8 cellular contexts compared by ENCODE assay signal in genomic region chr3:157174265-157174615, GRCh38. TPM values are rescaled to one million over a fixed set of nuclear protein-coding genes. Genes with fewer than 3 reads are reported as not detected.
DNase-seq lines count a peak whose midpoint lies in the region; ATAC-seq and TF ChIP-seq lines count a peak whose summit lies in the region.

No MANE protein-coding gene starts in this region.

- no peak overlapping the region for H2AFZ ChIP-seq in HCT116 (ENCODE audit: low read depth, low read length, poor library complexity, severe bottlenecking)

- peaks cover 25% of the 10 kb centered on the region for H3K79me2 ChIP-seq in HCT116 (ENCODE audit: insufficient read depth, low read length)

- H3K4me3 ChIP-seq in HCT116 (replicated peaks in 1 of 2; ENCODE audit: low read depth in 1 of 2, low read length in 2 of 2) (peak overlapping the region; percentile 81 to 89), RWPE2 (ENCODE audit: severe bottlenecking) (peak overlapping the region; percentile 61), coronary artery (peak overlapping the region; percentile 73), mesodermal cell (ENCODE audit: extremely low read depth, insufficient read depth, low read length, poor library complexity, severe bottlenecking) (peak overlapping the region; percentile 74), upper lobe of right lung (peak overlapping the region; percentile 56)

- H3K27ac ChIP-seq in HCT116 (ENCODE audit: low read depth, low read length): peak overlapping the region; percentile 89
- H3K27ac ChIP-seq in RWPE2 (ENCODE audit: poor library complexity, severe bottlenecking): peak overlapping the region; percentile 63
- peak overlapping the region; percentile 99 for H3K27ac ChIP-seq in coronary artery
- peak overlapping the region; percentile 90 for H3K27ac ChIP-seq in mesodermal cell (ENCODE audit: low read depth, low read length, severe bottlenecking)
- H3K27ac ChIP-seq in upper lobe of right lung: peak overlapping the region; percentile 96

- DNase-seq in COR-L47 (lab: John Stamatoyannopoulos, UW): peak; percentile 37
- no peak for DNase-seq in HCT116 (ENCODE audit: low read depth, low spot score)
- no peak for DNase-seq in RWPE2 (ENCODE audit: low spot score)
- DNase-seq in coronary artery (ENCODE audit: low spot score): no peak
- peak; percentile 79 for DNase-seq in upper lobe of right lung
- no peak for DNase-seq in HT-29 (ENCODE audit: low spot score)

- CTCF ChIA-PET in HCT116 (lab: Charles Lee): interaction anchor here (1.4 to 3.3 kb wide), 3 partner anchors 11 to 28 kb away, joined by 3 to 17 read pairs (median 8); no protein-coding TSS in a partner anchor

- RAD21 ChIA-PET in HCT116 (lab: Charles Lee; ENCODE audit: low non-redundant PET in 1 of 2, low total read pairs in 2 of 2, uncharacterized antibody in 2 of 2, unreplicated experiment in 2 of 2): interaction anchor here in 1 of 2 experiments (0.9 kb wide), 1 partner anchor 12 kb away, joined by 3 read pairs; no protein-coding TSS in a partner anchor

- POLR2A ChIA-PET in HCT116 (lab: Charles Lee): interaction anchor here (1.1 to 6.8 kb wide), 4 partner anchors 8 to 19 kb away, joined by 3 to 128 read pairs (median 7); partner anchors contain the start of gene CCNL1

- no peaks in the 10 kb centered on the region for H3K9me3 ChIP-seq in HCT116 (ENCODE audit: control insufficient read depth in 1 of 2, insufficient read depth in 1 of 2, low read depth in 1 of 2, low read length in 2 of 2)
- no peaks in the 10 kb centered on the region for H3K9me3 ChIP-seq in RWPE2 (ENCODE audit: severe bottlenecking)
- peaks cover 15% of the 10 kb centered on the region for H3K9me3 ChIP-seq in mesodermal cell (ENCODE audit: control insufficient read depth, low read length)
- no peaks in the 10 kb centered on the region for H3K9me3 ChIP-seq in upper lobe of right lung

- no peak for TF ChIP-seq CTCF in HCT116 (IDR thresholded peaks at IDR 0.05 in 2 of 3, conservative IDR thresholded peaks at IDR 0.05 in 1 of 3; ENCODE audit: borderline replicate concordance in 1 of 3, insufficient read depth in 1 of 3, low read depth in 2 of 3, low read length in 2 of 3)
- TF ChIP-seq CTCF in RWPE2 (IDR thresholded peaks at IDR 0.05; ENCODE audit: poor library complexity, severe bottlenecking): no peak
- no peak for TF ChIP-seq CTCF in coronary artery (IDR thresholded peaks at IDR 0.05)
- no peak for TF ChIP-seq CTCF in upper lobe of right lung (IDR thresholded peaks at IDR 0.05)

- no peaks in the 10 kb centered on the region for H3K36me3 ChIP-seq in HCT116 (ENCODE audit: control insufficient read depth in 1 of 2, insufficient read depth in 2 of 2, low read length in 2 of 2)
- H3K36me3 ChIP-seq in RWPE2 (ENCODE audit: low read depth): no peaks in the 10 kb centered on the region
- H3K36me3 ChIP-seq in mesodermal cell (ENCODE audit: control insufficient read depth, insufficient read depth, low read length): no peaks in the 10 kb centered on the region
- H3K36me3 ChIP-seq in upper lobe of right lung: no peaks in the 10 kb centered on the region

- TF ChIP-seq RAD21 in HCT116 (IDR thresholded peaks at IDR 0.05; ENCODE audit: low read depth): no peak

- H3K27me3 ChIP-seq in HCT116 (ENCODE audit: insufficient read depth, low read length): no peaks in the 10 kb centered on the region
- H3K27me3 ChIP-seq in RWPE2 (ENCODE audit: insufficient read depth, poor library complexity, severe bottlenecking): no peaks in the 10 kb centered on the region
- no peaks in the 10 kb centered on the region for H3K27me3 ChIP-seq in upper lobe of right lung

- no peaks in the 10 kb centered on the region for H4K20me1 ChIP-seq in HCT116 (ENCODE audit: insufficient read depth)

- peaks cover 5 to 17% of the 10 kb centered on the region in 2 experiments; a peak in 3 of 4 replicates for H3K4me1 ChIP-seq in HCT116 (ENCODE audit: control insufficient read depth in 1 of 2, insufficient read depth in 2 of 2, low read length in 2 of 2)
- H3K4me1 ChIP-seq in RWPE2 (ENCODE audit: insufficient read depth, poor library complexity, severe bottlenecking): peaks cover 10% of the 10 kb centered on the region
- no peaks in the 10 kb centered on the region for H3K4me1 ChIP-seq in mesodermal cell (ENCODE audit: control insufficient read depth, insufficient read depth, low read length, poor library complexity, severe bottlenecking)
- H3K4me1 ChIP-seq in upper lobe of right lung: peaks cover 20% of the 10 kb centered on the region

- no peak for TF ChIP-seq POLR2A in HCT116 (IDR thresholded peaks at IDR 0.05; ENCODE audit: borderline replicate concordance, extremely low read depth, insufficient read depth, insufficient read length)

- intact Hi-C loops in HCT116 (cut with micrococcal nuclease): no loop called here
- intact Hi-C loops in upper lobe of right lung (cut with DNase I): no loop called here

- ATAC-seq in HCT116 (peak; percentile 17), RWPE2 (ENCODE audit: low read depth) (no peak), upper lobe of right lung (peak; percentile 3), HG02840 (IDR thresholded peaks at IDR 0.05; ENCODE audit: low FRiP score, unreplicated experiment) (no peak)

- H3K9me2 ChIP-seq in HCT116 (ENCODE audit: insufficient read depth): no peaks in the 10 kb centered on the region

- BruUV-seq in HCT116 (replicated peaks; lab: Mats Ljungman, UMichigan): TSS peak; percentile 98

- WGBS in mesodermal cell (ENCODE audit: insufficient coverage in 2 of 2), 2 experiments: 75 to 81% methylated on average over 12 to 13 of the region's 13 CpGs

- peak overlapping the region; percentile 96 for H3K9ac ChIP-seq in HCT116 (ENCODE audit: low read length)

- peak overlapping the region; percentile 84 for H3K4me2 ChIP-seq in HCT116 (ENCODE audit: low read length)

TF ChIP-seq in HCT116, 20 proteins besides CTCF, POLR2A, EP300 and RAD21:
- TF ChIP-seq YY1 (IDR thresholded peaks at IDR 0.05; ENCODE audit: extremely low read depth, insufficient replicate concordance, low read depth, low read length) (no peak), ATF3 (IDR thresholded peaks at IDR 0.05) (no peak), EZH2phosphoT487 (IDR thresholded peaks at IDR 0.05; ENCODE audit: borderline replicate concordance) (no peak), ELF1 (IDR thresholded peaks at IDR 0.05; ENCODE audit: borderline replicate concordance, low read depth) (no peak), SRF (IDR thresholded peaks at IDR 0.05; ENCODE audit: low read depth) (no peak)

RNA-seq across cellular contexts. Expression of gene CCNL1, which starts 14.3 kb away (rescaled TPM):
- total RNA-seq in HCT116 (2021; ENCODE audit: unreplicated experiment): 96.7 TPM
- 88.6 and 111 TPM in 2 replicates for polyA plus RNA-seq in HCT116 (2012)
- polyA plus RNA-seq in mesodermal cell (2013, experiment 1 of 2): 71.1 TPM
- 69.7 TPM for polyA plus RNA-seq in mesodermal cell (2013, experiment 2 of 2)
- 140 TPM for total RNA-seq in upper lobe of right lung
- total RNA-seq in HT-29 (2014; rRNA removed; shearing (Covaris generic)): 302 and 313 TPM in 2 replicates

Comparison
In these comparisons a context has a peak if more than half of its experiments do, and no peak if none do; other contexts are left out.
1. DNase-seq: peak in COR-L47 (single experiment) and upper lobe of right lung (single experiment); none in HCT116 (single experiment), RWPE2 (single experiment), coronary artery (single experiment) and HT-29 (single experiment).
2. ATAC-seq: peak in HCT116 (single experiment) and upper lobe of right lung (single experiment); none in RWPE2 (single experiment) and HG02840 (single experiment).
3. Peak in every context shown above with its lines, with median percentiles within 50 percentile points of each other: H3K27ac ChIP-seq and H3K4me3 ChIP-seq.